In the genomic region with DNA sequence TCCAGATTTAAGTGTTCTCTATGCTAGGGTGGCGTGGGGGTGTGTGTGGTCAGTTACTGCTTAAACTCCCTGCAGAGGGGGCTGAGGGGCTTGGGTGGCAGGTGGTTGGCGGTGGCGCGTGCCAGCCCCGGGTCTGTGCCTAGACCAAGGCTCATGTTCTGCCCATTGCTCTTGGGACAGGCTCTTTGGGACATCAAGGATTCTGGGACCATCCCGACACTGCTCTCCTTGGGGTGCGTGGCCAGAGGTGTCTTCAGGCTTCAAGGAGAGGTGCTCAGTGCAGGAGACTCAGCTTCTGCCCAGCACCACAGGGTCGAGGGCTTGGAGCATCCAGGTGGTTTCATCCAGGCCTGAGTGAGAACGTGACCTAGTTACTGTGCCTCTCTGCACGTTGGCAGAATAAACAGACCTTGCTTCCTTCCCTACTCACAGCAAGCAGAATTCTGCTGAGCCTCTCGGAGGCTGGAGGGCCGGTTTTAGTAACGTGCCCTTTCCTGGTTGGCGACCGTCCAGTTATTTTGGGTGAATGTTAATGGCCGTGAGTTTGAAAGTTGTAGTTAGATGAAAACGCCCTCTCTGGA, we compare ENCODE assay signal across 11 cellular contexts. TPM values are rescaled to one million over a fixed set of nuclear protein-coding genes. Genes with fewer than 3 reads are reported as not detected.
DNase-seq lines count a peak whose midpoint lies in the region; ATAC-seq and TF ChIP-seq lines count a peak whose summit lies in the region.
"Had no signal": no experiment of that assay in that cellular context is flagged by ENCODE, and none has a peak within 500 bp of the region (broad histone marks: within the 10 kb centered on the region; RNA-seq: fewer than 3 reads in every experiment).

No MANE protein-coding gene starts in this region.

- no peaks in the 10 kb centered on the region for H3K27me3 ChIP-seq in DOHH2 (ENCODE audit: control insufficient read depth, low read length)
- peaks cover 0 to 3% (median 0%) of the 10 kb centered on the region in 9 donors for H3K27me3 ChIP-seq in heart left ventricle
- no peaks in the 10 kb centered on the region for H3K27me3 ChIP-seq in sigmoid colon
- H3K27me3 ChIP-seq: brain microvascular endothelial cell had no signal

- TF ChIP-seq CTCF in DOHH2 (IDR thresholded peaks at IDR 0.05; ENCODE audit: low read depth, low read length, poor library complexity, severe bottlenecking) (no peak), heart left ventricle (IDR thresholded peaks at IDR 0.05) (no peak), sigmoid colon (IDR thresholded peaks at IDR 0.05) (no peak), omental fat pad (IDR thresholded peaks at IDR 0.05) (no peak)

- TF ChIP-seq POLR2A in heart left ventricle (IDR thresholded peaks at IDR 0.05) = no peak
- TF ChIP-seq POLR2A in sigmoid colon (IDR thresholded peaks at IDR 0.05) = no peak

- ATAC-seq in heart left ventricle = peak in 2 of 4 donors; percentile 68 to 80
- no peak for ATAC-seq in GM19035 (IDR thresholded peaks at IDR 0.05; ENCODE audit: unreplicated experiment)
- no peak for ATAC-seq in omental fat pad (ENCODE audit: low FRiP score)
- ATAC-seq in HG02981 (IDR thresholded peaks at IDR 0.05; ENCODE audit: unreplicated experiment) = no peak

- H3K27ac ChIP-seq in DOHH2 (ENCODE audit: low read depth, low read length) (0 out of 2 replicates have a peak overlapping the region, but pooled peaks have one; percentile 18), heart left ventricle (no peak overlapping the region), sigmoid colon (peak overlapping the region in 3 of 4 donors; percentile 6 to 39 (median 15))
- H3K27ac ChIP-seq: brain microvascular endothelial cell had no signal

- no peaks in the 10 kb centered on the region for H3K9me2 ChIP-seq in DOHH2 (replicated peaks; ENCODE audit: control insufficient read depth, low read length)

- H3K4me1 ChIP-seq in DOHH2 (ENCODE audit: control insufficient read depth, low read length) (peaks cover 50% of the 10 kb centered on the region), heart left ventricle (peaks cover 0 to 31% (median 16%) of the 10 kb centered on the region in 12 donors), sigmoid colon (peaks cover 0 to 31% (median 23%) of the 10 kb centered on the region in 4 donors)

- DNase-seq in NCI-H774 (lab: John Stamatoyannopoulos, UW) (peak; percentile 74), heart left ventricle (peak in 3 of 5 donors; percentile 46 to 61 (median 58)), sigmoid colon (no peak), omental fat pad (ENCODE audit: low spot score) (no peak), AG08396 (ENCODE audit: low spot score) (no peak)
- DNase-seq: brain microvascular endothelial cell, kidney glomerular epithelial cell, NCI-H146 had no signal

- TF ChIP-seq EP300 in sigmoid colon (IDR thresholded peaks at IDR 0.05) = no peak

- 41 to 56% (median 48%) methylated on average over 17 of the region's 17 CpGs for WGBS in heart left ventricle, 4 donors
- WGBS in sigmoid colon, 2 donors = 40 to 58% methylated on average over 17 of the region's 17 CpGs

- H4K20me1 ChIP-seq in DOHH2 (ENCODE audit: control insufficient read depth, insufficient read depth, low read depth, low read length) = peaks cover 7% of the 10 kb centered on the region

- peaks cover 96% of the 10 kb centered on the region for H3K79me2 ChIP-seq in DOHH2 (ENCODE audit: control insufficient read depth, low read length)

- no peaks in the 10 kb centered on the region; the same call in 1 of the 2 replicates for H3F3A ChIP-seq in DOHH2 (ENCODE audit: control insufficient read depth, insufficient read depth)

- peak overlapping the region; percentile 47 for H3K4me3 ChIP-seq in DOHH2 (ENCODE audit: low read length)
- no peak overlapping the region for H3K4me3 ChIP-seq in heart left ventricle
- H3K4me3 ChIP-seq in sigmoid colon = no peak overlapping the region

- H3K9me3 ChIP-seq in DOHH2 (ENCODE audit: control insufficient read depth, insufficient read depth, low read length) (peaks cover 6% of the 10 kb centered on the region; the same call in 1 of the 2 replicates), heart left ventricle (peaks cover 0 to 11% (median 3%) of the 10 kb centered on the region in 12 donors), sigmoid colon (no peaks in the 10 kb centered on the region)

- intact Hi-C loops in heart left ventricle (cut with DNase I) (no loop called here), sigmoid colon (cut with DNase I) (no loop called here)

- peaks cover 3% of the 10 kb centered on the region; the same call in 1 of the 2 replicates for H3K36me3 ChIP-seq in DOHH2 (ENCODE audit: control insufficient read depth, low read length)
- no peaks in the 10 kb centered on the region for H3K36me3 ChIP-seq in heart left ventricle
- H3K36me3 ChIP-seq in sigmoid colon = no peaks in the 10 kb centered on the region
- H3K36me3 ChIP-seq: brain microvascular endothelial cell had no signal

- peak overlapping the region; percentile 60 for H3K4me2 ChIP-seq in DOHH2 (ENCODE audit: low read length)

RNA-seq across cellular contexts. Expression of gene CAMK1D, which starts 39.9 kb away (rescaled TPM):
- total RNA-seq in heart left ventricle = 10 to 100 TPM in 2 of 9 donors, 1 to 10 TPM in 7; 1.8 to 16.0 (median 3.1) TPM
- 1 to 10 TPM; 1.4 to 2.0 TPM for polyA plus RNA-seq in heart left ventricle
- 10 to 100 TPM in 1 of 4 donors, 1 to 10 TPM in 3; 7.2 to 10.2 (median 8.7) TPM for total RNA-seq in sigmoid colon
- 10 to 100 TPM in 1 of 3 donors, 1 to 10 TPM in 2; 7.2 to 11.5 (median 7.6) TPM for polyA plus RNA-seq in sigmoid colon
- total RNA-seq in omental fat pad = 10 to 100 TPM in 1 of 4 donors, 1 to 10 TPM in 3; 6.0 to 15.8 (median 8.8) TPM

Comparison
In these comparisons a context has a peak if more than half of its experiments do, and no peak if none do; other contexts are left out.
1. H3K27ac ChIP-seq: peak in DOHH2 (single experiment) and sigmoid colon (3 of 4); none in heart left ventricle (0 of 12).
2. DNase-seq: peak in NCI-H774 (single experiment) and heart left ventricle (3 of 5); none in sigmoid colon (single experiment), omental fat pad (single experiment) and AG08396 (single experiment).